In the genomic region with DNA sequence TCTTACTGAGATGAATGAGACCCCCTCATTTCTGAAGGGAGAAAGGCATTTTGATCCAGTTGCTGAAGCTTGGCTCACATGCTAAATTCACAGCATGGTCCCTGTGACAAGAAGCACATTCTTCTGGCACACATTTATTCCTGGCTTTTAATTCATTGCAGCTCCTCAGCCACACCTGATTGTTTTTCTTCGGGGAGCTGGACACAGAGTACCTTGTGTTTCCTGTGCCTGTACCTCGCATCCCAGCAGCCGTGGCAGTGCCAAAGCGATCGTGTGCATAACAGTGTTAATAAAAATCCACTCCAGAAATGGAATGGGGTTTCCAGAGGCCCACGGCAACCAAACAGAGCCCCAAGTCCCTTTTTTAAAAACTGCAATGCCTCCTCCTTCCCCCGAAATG, we compare ENCODE assay signal across 25 cellular contexts.
"Had no signal": no experiment of that assay in that cellular context is flagged by ENCODE, and none has a peak within 500 bp of the region (broad histone marks: within the 10 kb centered on the region; RNA-seq: fewer than 3 reads in every experiment).

No MANE protein-coding gene starts in this region.

- H3K4me3 ChIP-seq: adrenal gland, SK-N-MC had no signal

- ATAC-seq: activated CD4-positive, alpha-beta T cell treated with anti-CD3 and anti-CD28 coated beads for 36 hours; activated CD8-positive, alpha-beta T cell treated with anti-CD3 and anti-CD28 coated beads, Interleukin-2, amount 10 ng/mL, durations not matched to agents 7 days and 5 days; Panc1; Right ventricle myocardium inferior had no signal

- DNase-seq: activated CD4-positive, alpha-beta T cell treated with anti-CD3 and anti-CD28 coated beads for 36 hours; activated CD8-positive, alpha-beta memory T cell treated with anti-CD3 and anti-CD28 coated beads, Interleukin-2, amount 50 U/mL, for 48 hours; activated CD8-positive, alpha-beta T cell treated with anti-CD3 and anti-CD28 coated beads, Interleukin-2, amount 10 ng/mL, durations not matched to agents 7 days and 5 days; activated naive CD4-positive, alpha-beta T cell treated with anti-CD3 and anti-CD28 coated beads, Interleukin-2, amount 50 U/mL, for 16 hours; activated naive CD8-positive, alpha-beta T cell treated with anti-CD3 and anti-CD28 coated beads, Interleukin-2, amount 10 ng/mL, durations not matched to agents 7 days and 5 days; activated T-cell treated with anti-CD3 and anti-CD28 coated beads, Interleukin-2, amount 50 U/mL, for 1 hour; adrenal gland; anterior cingulate cortex; IMR-90; Kasumi-1; KBM-7; NCI-H1092; NCI-H1417; NCI-H2029; NCI-H2107; NCI-H510A treated with DMSO at 0.1 percent for 48 hours; NCI-H69; NK-92 treated with Interleukin-12 subunit alpha and Interleukin-12 subunit beta, amount 100 ng/mL, for 24 hours; OCI-M1; RPMI8226; T-helper 1 cell; WERI-Rb-1 had no signal

- H3K27ac ChIP-seq: adrenal gland, SK-N-MC, WERI-Rb-1 had no signal

- H3K36me3 ChIP-seq: adrenal gland, WERI-Rb-1 had no signal

- H3K27me3 ChIP-seq: adrenal gland had no signal

- H3K9me3 ChIP-seq: adrenal gland had no signal
